ENCODE assay signal across 12 cellular contexts in genomic region chr5:129271309-129271708, GRCh38.
A peak's percentile ranks its signal among the peaks of the same experiment; 100 is the strongest.
DNase-seq lines count a peak whose midpoint lies in the region; ATAC-seq and TF ChIP-seq lines count a peak whose summit lies in the region.
"Had no signal": no experiment of that assay in that cellular context is flagged by ENCODE, and none has a peak within 500 bp of the region (broad histone marks: within the 10 kb centered on the region; RNA-seq: fewer than 3 reads in every experiment).

No MANE protein-coding gene starts in this region.

- DNase-seq in NAMALWA (ENCODE audit: low spot score) = peak; percentile 32
- DNase-seq in T47D (ENCODE audit: low read depth in 1 of 2, low spot score in 1 of 2) = peak; percentile 13 to 74
- DNase-seq in right lobe of liver = no peak
- DNase-seq in activated CD4-positive, alpha-beta T cell treated with anti-CD3 and anti-CD28 coated beads for 4 hours = no peak
- DNase-seq in stimulated activated CD4-positive, alpha-beta T cell treated with anti-CD3 and anti-CD28 coated beads, Interleukin-4, amount 100 ng/mL, for 1 hour = no peak
- DNase-seq in T-helper 17 cell = no peak
- DNase-seq in mucosa of gallbladder (ENCODE audit: low spot score) = no peak
- DNase-seq: activated B cell treated with CpG ODN at 0.5 μM for 24 hours; activated naive CD8-positive, alpha-beta T cell treated with anti-CD3 and anti-CD28 coated beads for 36 hours; NCI-H2171 treated with DMSO at 0.1 percent for 48 hours had no signal

- intact Hi-C loops in right lobe of liver (cut with DNase I) = no loop called here

- H3K9me3 ChIP-seq in right lobe of liver = no peaks in the 10 kb centered on the region
- H3K9me3 ChIP-seq in T-helper 17 cell (ENCODE audit: control insufficient read depth, low read length, poor library complexity, severe bottlenecking) = peaks cover 3% of the 10 kb centered on the region

- TF ChIP-seq POLR2A in right lobe of liver (IDR thresholded peaks at IDR 0.05) = no peak

- TF ChIP-seq CTCF in GM12872 (IDR thresholded peaks at IDR 0.05; ENCODE audit: insufficient read depth, low read depth, low read length) = 0 out of 3 replicates have a peak, but pooled peaks have one; percentile 27
- peak in 2 of 4 donors; percentile 22 to 32 for TF ChIP-seq CTCF in right lobe of liver (IDR thresholded peaks at IDR 0.05)

- no peaks in the 10 kb centered on the region for H3K4me1 ChIP-seq in right lobe of liver

- no peaks in the 10 kb centered on the region for H3K27me3 Mint-ChIP-seq in T-helper 17 cell
- H3K27me3 Mint-ChIP-seq: activated B cell treated with CpG ODN at 0.5 μM for 24 hours; activated naive CD8-positive, alpha-beta T cell treated with anti-CD3 and anti-CD28 coated beads for 36 hours; natural killer cell treated with Interleukin-12 subunit alpha and Interleukin-12 subunit beta and Interleukin-15 and Interleukin-18, amount 100 ng/mL, for 72 hours had no signal

- WGBS in right lobe of liver (ENCODE audit: insufficient coverage, low coverage, low lambda C conversion rate, missing lambda C conversion rate) = 61% methylated on average over 2 of the region's 2 CpGs

- H3K27ac Mint-ChIP-seq in T-helper 17 cell = no peak overlapping the region
- H3K27ac Mint-ChIP-seq: activated B cell treated with CpG ODN at 0.5 μM for 24 hours; activated naive CD8-positive, alpha-beta T cell treated with anti-CD3 and anti-CD28 coated beads for 36 hours; natural killer cell treated with Interleukin-12 subunit alpha and Interleukin-12 subunit beta and Interleukin-15 and Interleukin-18, amount 100 ng/mL, for 72 hours had no signal

- H3K36me3 ChIP-seq in right lobe of liver = no peaks in the 10 kb centered on the region

- H3K27ac ChIP-seq in right lobe of liver = no peak overlapping the region

- H3K36me3 Mint-ChIP-seq in T-helper 17 cell (ENCODE audit: low read depth) = no peaks in the 10 kb centered on the region
- H3K36me3 Mint-ChIP-seq: activated naive CD8-positive, alpha-beta T cell treated with anti-CD3 and anti-CD28 coated beads for 36 hours; natural killer cell treated with Interleukin-12 subunit alpha and Interleukin-12 subunit beta and Interleukin-15 and Interleukin-18, amount 100 ng/mL, for 72 hours had no signal

- peak; percentile 38 to 61 (median 54) for ATAC-seq in right lobe of liver
- no peak for ATAC-seq in T-helper 17 cell
- ATAC-seq: natural killer cell treated with Interleukin-12 subunit alpha and Interleukin-12 subunit beta and Interleukin-15 and Interleukin-18, amount 100 ng/mL, for 72 hours had no signal

- in situ Hi-C loops in T47D (cut with HindIII; ENCODE audit: low pct_unique_long_range_greater_than_20kb, low sequenced_read_pairs) = no loop called here

- H3K4me3 Mint-ChIP-seq in T-helper 17 cell = no peak overlapping the region
- H3K4me3 Mint-ChIP-seq: activated B cell treated with CpG ODN at 0.5 μM for 24 hours; activated naive CD8-positive, alpha-beta T cell treated with anti-CD3 and anti-CD28 coated beads for 36 hours; natural killer cell treated with Interleukin-12 subunit alpha and Interleukin-12 subunit beta and Interleukin-15 and Interleukin-18, amount 100 ng/mL, for 72 hours had no signal

- no peak overlapping the region for H3K4me3 ChIP-seq in right lobe of liver

- no peaks in the 10 kb centered on the region for H3K27me3 ChIP-seq in right lobe of liver

- H3K4me1 Mint-ChIP-seq in T-helper 17 cell = no peaks in the 10 kb centered on the region
- H3K4me1 Mint-ChIP-seq: activated B cell treated with CpG ODN at 0.5 μM for 24 hours; activated naive CD8-positive, alpha-beta T cell treated with anti-CD3 and anti-CD28 coated beads for 36 hours had no signal

Comparison
In these comparisons a context has a peak if more than half of its experiments do, and no peak if none do; other contexts are left out.
1. DNase-seq: peak in NAMALWA (single experiment) and T47D (2 of 2); none in right lobe of liver (0 of 3), activated CD4-positive, alpha-beta T cell treated with anti-CD3 and anti-CD28 coated beads for 4 hours (0 of 2), stimulated activated CD4-positive, alpha-beta T cell treated with anti-CD3 and anti-CD28 coated beads, Interleukin-4, amount 100 ng/mL, for 1 hour (single experiment), T-helper 17 cell (0 of 3) and mucosa of gallbladder (single experiment).